28 cellular contexts compared by ENCODE assay signal in genomic region chr7:34084651-34085050, GRCh38.
"Had no signal": no experiment of that assay in that cellular context is flagged by ENCODE, and none has a peak within 500 bp of the region (broad histone marks: within the 10 kb centered on the region; RNA-seq: fewer than 3 reads in every experiment).

No MANE protein-coding gene starts in this region.

- H3K27me3 Mint-ChIP-seq: dendritic cell treated with granulocyte-macrophage colony-stimulating factor and Interleukin-4, amounts not matched to agents 40 ng/mL and 50 ng/mL, for 4 days; effector memory CD8-positive, alpha-beta T cell had no signal

- H3K27ac ChIP-seq: colonic mucosa, coronary artery, epithelial cell of prostate, esophagus muscularis mucosa, esophagus squamous epithelium, foreskin keratinocyte, gastrocnemius medialis, gastroesophageal sphincter, heart right ventricle had no signal

- H3K4me3 Mint-ChIP-seq: dendritic cell treated with granulocyte-macrophage colony-stimulating factor and Interleukin-4, amounts not matched to agents 40 ng/mL and 50 ng/mL, for 4 days; effector memory CD8-positive, alpha-beta T cell; endodermal cell had no signal

- FAIRE-seq: colon, endometrium, endothelial cell of umbilical vein, frontal cortex had no signal

- H3K9me3 Mint-ChIP-seq: effector memory CD8-positive, alpha-beta T cell; endodermal cell had no signal

- ATAC-seq: effector memory CD8-positive, alpha-beta T cell; esophagus mucosa; foreskin keratinocyte; gastrocnemius medialis; gastroesophageal sphincter; heart right ventricle had no signal

- H3K36me3 ChIP-seq: colonic mucosa, esophagus muscularis mucosa, esophagus squamous epithelium, gastrocnemius medialis, gastroesophageal sphincter, heart right ventricle had no signal

- H3K27me3 ChIP-seq: colonic mucosa, dorsolateral prefrontal cortex, esophagus muscularis mucosa, esophagus squamous epithelium, foreskin keratinocyte, gastrocnemius medialis, gastroesophageal sphincter, heart right ventricle had no signal

- DNase-seq: colonic mucosa; cortex of kidney; dermis blood vessel endothelial cell; dorsolateral prefrontal cortex; effector CD4-positive, alpha-beta T cell; effector CD8-positive, alpha-beta T cell; effector memory CD4-positive, alpha-beta T cell; effector memory CD8-positive, alpha-beta T cell; endodermal cell; erythroblast; esophagus squamous epithelium; foreskin fibroblast; foreskin keratinocyte; foreskin melanocyte; gastrocnemius medialis; glutamatergic neuron; head of caudate nucleus; heart right ventricle had no signal

- H3K9me3 ChIP-seq: colonic mucosa, esophagus muscularis mucosa, esophagus squamous epithelium, gastrocnemius medialis, gastroesophageal sphincter, heart right ventricle had no signal

- H3K4me3 ChIP-seq: colonic mucosa, coronary artery, dorsolateral prefrontal cortex, esophagus muscularis mucosa, esophagus squamous epithelium, gastrocnemius medialis, gastroesophageal sphincter, heart right ventricle had no signal

- H3K27ac Mint-ChIP-seq: dendritic cell treated with granulocyte-macrophage colony-stimulating factor and Interleukin-4, amounts not matched to agents 40 ng/mL and 50 ng/mL, for 4 days; effector memory CD8-positive, alpha-beta T cell; endodermal cell had no signal

- H3K4me1 ChIP-seq: colonic mucosa, esophagus muscularis mucosa, esophagus squamous epithelium, foreskin keratinocyte, gastrocnemius medialis, gastroesophageal sphincter, heart right ventricle had no signal
